Comparison of ENCODE assay signal across 9 cellular contexts in genomic region chrX:155215443-155216178, GRCh38. TPM values are rescaled to one million over a fixed set of nuclear protein-coding genes. Genes with fewer than 3 reads are reported as not detected.
DNase-seq lines count a peak whose midpoint lies in the region; ATAC-seq and TF ChIP-seq lines count a peak whose summit lies in the region.
"Had no signal": no experiment of that assay in that cellular context is flagged by ENCODE, and none has a peak within 500 bp of the region (broad histone marks: within the 10 kb centered on the region; RNA-seq: fewer than 3 reads in every experiment).

No MANE protein-coding gene starts in this region.

- no peak for TF ChIP-seq CTCF in fibroblast of villous mesenchyme (IDR thresholded peaks at IDR 0.05; ENCODE audit: insufficient read depth, low read depth, low read length)

- H3K36me3 Mint-ChIP-seq in activated T-cell treated with anti-CD3 and anti-CD28 coated beads, Interleukin-2, amount 50 U/mL, for 24 hours (ENCODE audit: low read depth) = peaks cover 6% of the 10 kb centered on the region

- DNase-seq in activated T-cell treated with anti-CD3 and anti-CD28 coated beads, Interleukin-2, amount 50 U/mL, for 24 hours = no peak
- no peak for DNase-seq in activated T-cell treated with anti-CD3 and anti-CD28 coated beads, Interleukin-2, amount 50 U/mL, for 48 hours
- DNase-seq in fibroblast of villous mesenchyme (ENCODE audit: low read depth) (peak; percentile 0), pons (ENCODE audit: low spot score) (peak; percentile 0), HuH-7.5 (ENCODE audit: low spot score) (no peak)
- no peak for DNase-seq in stimulated activated CD4-positive, alpha-beta T cell treated with anti-CD3 and anti-CD28 coated beads, Interleukin-4, amount 100 ng/mL, for 4 hours

- ATAC-seq in HG02885 (IDR thresholded peaks at IDR 0.05; ENCODE audit: poor library complexity, unreplicated experiment) = peak; percentile 33
- peak; percentile 25 for ATAC-seq in SK-N-SH treated with all-trans-retinoic acid at 6 μM for 48 hours

- peaks cover 5% of the 10 kb centered on the region for H3K27me3 Mint-ChIP-seq in activated T-cell treated with anti-CD3 and anti-CD28 coated beads, Interleukin-2, amount 50 U/mL, for 24 hours

- H3K9me3 Mint-ChIP-seq in activated T-cell treated with anti-CD3 and anti-CD28 coated beads, Interleukin-2, amount 50 U/mL, for 24 hours = no peaks in the 10 kb centered on the region

- H3K27ac Mint-ChIP-seq in activated T-cell treated with anti-CD3 and anti-CD28 coated beads, Interleukin-2, amount 50 U/mL, for 24 hours = peak overlapping the region; percentile 84

- peaks cover 17% of the 10 kb centered on the region for H3K4me1 Mint-ChIP-seq in activated T-cell treated with anti-CD3 and anti-CD28 coated beads, Interleukin-2, amount 50 U/mL, for 24 hours (ENCODE audit: low read depth)

- peak overlapping the region; percentile 85 for H3K4me3 ChIP-seq in fibroblast of villous mesenchyme (ENCODE audit: low read depth, low read length)

- peak overlapping the region; percentile 85 for H3K4me3 Mint-ChIP-seq in activated T-cell treated with anti-CD3 and anti-CD28 coated beads, Interleukin-2, amount 50 U/mL, for 24 hours

TF ChIP-seq in SK-N-SH treated with all-trans-retinoic acid at 6 μM for 48 hours, 23 proteins besides CTCF, POLR2A, EP300 and RAD21:
- no peak for TF ChIP-seq CSDC2 (CRISPR knock-in tag; IDR thresholded peaks at IDR 0.05)
TF ChIP-seq in SK-N-SH treated with all-trans-retinoic acid at 6 μM for 48 hours: peak in this region for 0.

RNA-seq across cellular contexts. Expression of gene VBP1, which starts 0.6 kb away (rescaled TPM):
- total RNA-seq in fibroblast of villous mesenchyme = 60.2 and 78.6 TPM in 2 replicates

RNA-seq across cellular contexts. Expression of gene RAB39B, which starts 48.7 kb away (rescaled TPM):
- total RNA-seq in fibroblast of villous mesenchyme = under 0.01 and 0.43 TPM in 2 replicates
- total RNA-seq: pulmonary artery endothelial cell had no signal

Comparison
In these comparisons a context has a peak if more than half of its experiments do, and no peak if none do; other contexts are left out.
1. DNase-seq: peak in fibroblast of villous mesenchyme (single experiment) and pons (single experiment); none in activated T-cell treated with anti-CD3 and anti-CD28 coated beads, Interleukin-2, amount 50 U/mL, for 24 hours (single experiment), activated T-cell treated with anti-CD3 and anti-CD28 coated beads, Interleukin-2, amount 50 U/mL, for 48 hours (0 of 2), HuH-7.5 (single experiment) and stimulated activated CD4-positive, alpha-beta T cell treated with anti-CD3 and anti-CD28 coated beads, Interleukin-4, amount 100 ng/mL, for 4 hours (0 of 2).